ENCODE assay signal across 36 cellular contexts in genomic region chr22:50041361-50042065, GRCh38. TPM values are rescaled to one million over a fixed set of nuclear protein-coding genes. Genes with fewer than 3 reads are reported as not detected.
"Had no signal": no experiment of that assay in that cellular context is flagged by ENCODE, and none has a peak within 500 bp of the region (broad histone marks: within the 10 kb centered on the region; RNA-seq: fewer than 3 reads in every experiment).

No MANE protein-coding gene starts in this region.

- H3K9me3 ChIP-seq: adrenal gland, thoracic aorta, vagina had no signal

- H3K4me1 Mint-ChIP-seq: brain, endodermal cell, neural crest cell had no signal

- H3K4me1 ChIP-seq: adrenal gland, ascending aorta, esophagus muscularis mucosa, foreskin keratinocyte, left ventricle myocardium inferior, vagina had no signal

- ATAC-seq: activated CD4-positive, CD25-positive, alpha-beta regulatory T cell treated with anti-CD3 and anti-CD28 coated beads, Interleukin-2, amount 50 U/mL, for 24 hours; foreskin keratinocyte; right cardiac atrium had no signal

- H3K27ac ChIP-seq: adrenal gland, ascending aorta, cardiac muscle cell, esophagus muscularis mucosa, foreskin keratinocyte, left ventricle myocardium inferior, thoracic aorta, vagina, WERI-Rb-1 had no signal

- H3K36me3 ChIP-seq: adrenal gland, ascending aorta, cardiac muscle cell, esophagus muscularis mucosa, left ventricle myocardium inferior, thoracic aorta, vagina, WERI-Rb-1 had no signal

- FAIRE-seq: islet of Langerhans, TTC549 had no signal

- H3K27ac Mint-ChIP-seq: activated CD4-positive, alpha-beta memory T cell treated with anti-CD3 and anti-CD28 coated beads for 36 hours; activated CD4-positive, alpha-beta T cell treated with anti-CD3 and anti-CD28 coated beads, Interleukin-2, amount 10 ng/mL, durations not matched to agents 24 days and 14 days; activated naive CD4-positive, alpha-beta T cell treated with anti-CD3 and anti-CD28 coated beads for 36 hours; activated naive CD8-positive, alpha-beta T cell treated with anti-CD3 and anti-CD28 coated beads for 36 hours; activated T-helper 1 cell treated with anti-CD3 and anti-CD28 coated beads, Interleukin-12 subunit alpha, Interleukin-12 subunit beta, Interleukin-2, Interleukin-4 antibody, amounts not matched to agents 30 ng/mL and 10 ng/mL and 1 ng/mL, durations not matched to agents 14 hours and 24 hours and 36 hours; brain; dendritic cell treated with granulocyte-macrophage colony-stimulating factor and Interleukin-4, amounts not matched to agents 40 ng/mL and 50 ng/mL, for 4 days; endodermal cell; stimulated activated naive CD8-positive, alpha-beta T cell treated with anti-CD3 and anti-CD28 coated beads, Interleukin-15, Interleukin-2, amounts not matched to agents 100 ng/mL and 50 ng/mL, for 24 hours had no signal

- H3K9me3 Mint-ChIP-seq: activated CD4-positive, alpha-beta T cell treated with anti-CD3 and anti-CD28 coated beads, Interleukin-2, amount 10 ng/mL, durations not matched to agents 24 days and 14 days; activated T-helper 1 cell treated with anti-CD3 and anti-CD28 coated beads, Interleukin-12 subunit alpha, Interleukin-12 subunit beta, Interleukin-2, Interleukin-4 antibody, amounts not matched to agents 30 ng/mL and 10 ng/mL and 1 ng/mL, durations not matched to agents 14 hours and 24 hours and 36 hours had no signal

- H3K4me3 ChIP-seq: adrenal gland, ascending aorta, cardiac muscle cell, esophagus muscularis mucosa, left ventricle myocardium inferior, thoracic aorta, vagina had no signal

- DNase-seq: activated CD4-positive, alpha-beta memory T cell treated with anti-CD3 and anti-CD28 coated beads for 36 hours; activated CD4-positive, alpha-beta T cell treated with anti-CD3 and anti-CD28 coated beads, Interleukin-2, amount 10 ng/mL, durations not matched to agents 24 days and 14 days; activated CD8-positive, alpha-beta memory T cell treated with anti-CD3 and anti-CD28 coated beads, Interleukin-2, amount 50 U/mL, for 4 hours; activated naive CD4-positive, alpha-beta T cell treated with anti-CD3 and anti-CD28 coated beads for 36 hours; activated naive CD8-positive, alpha-beta T cell treated with anti-CD3 and anti-CD28 coated beads for 36 hours; activated T-cell treated with anti-CD3 and anti-CD28 coated beads, Interleukin-2, amount 50 U/mL, for 1 hour; adrenal gland; endodermal cell; foreskin keratinocyte; left ventricle myocardium inferior; occipital lobe; right cardiac atrium; stimulated activated CD4-positive, alpha-beta T cell treated with anti-CD3 and anti-CD28 coated beads, Interleukin-2, amount 100 ng/mL, for 48 hours; T-helper 9 cell; trophoblast cell; WERI-Rb-1 had no signal

- H3K4me3 Mint-ChIP-seq: activated CD4-positive, alpha-beta memory T cell treated with anti-CD3 and anti-CD28 coated beads for 36 hours; activated CD4-positive, alpha-beta T cell treated with anti-CD3 and anti-CD28 coated beads, Interleukin-2, amount 10 ng/mL, durations not matched to agents 24 days and 14 days; activated naive CD4-positive, alpha-beta T cell treated with anti-CD3 and anti-CD28 coated beads for 36 hours; activated naive CD8-positive, alpha-beta T cell treated with anti-CD3 and anti-CD28 coated beads for 36 hours; activated T-helper 1 cell treated with anti-CD3 and anti-CD28 coated beads, Interleukin-12 subunit alpha, Interleukin-12 subunit beta, Interleukin-2, Interleukin-4 antibody, amounts not matched to agents 30 ng/mL and 10 ng/mL and 1 ng/mL, durations not matched to agents 14 hours and 24 hours and 36 hours; brain; dendritic cell treated with granulocyte-macrophage colony-stimulating factor and Interleukin-4, amounts not matched to agents 40 ng/mL and 50 ng/mL, for 4 days; endodermal cell; neural crest cell; stimulated activated naive CD8-positive, alpha-beta T cell treated with anti-CD3 and anti-CD28 coated beads, Interleukin-15, Interleukin-2, amounts not matched to agents 100 ng/mL and 50 ng/mL, for 24 hours had no signal

- H3K36me3 Mint-ChIP-seq: activated CD4-positive, alpha-beta memory T cell treated with anti-CD3 and anti-CD28 coated beads for 36 hours; brain had no signal

- H3K27me3 ChIP-seq: ascending aorta, foreskin keratinocyte, vagina had no signal

RNA-seq across cellular contexts. Expression of gene TTLL8, which starts 16.6 kb away (rescaled TPM):
- total RNA-seq: activated CD4-positive, alpha-beta memory T cell treated with anti-CD3 and anti-CD28 coated beads for 36 hours; activated CD4-positive, alpha-beta T cell treated with anti-CD3 and anti-CD28 coated beads, Interleukin-2, amount 10 ng/mL, durations not matched to agents 24 days and 14 days; activated CD8-positive, alpha-beta memory T cell treated with anti-CD3 and anti-CD28 coated beads for 36 hours; activated naive CD4-positive, alpha-beta T cell treated with anti-CD3 and anti-CD28 coated beads for 36 hours; activated naive CD8-positive, alpha-beta T cell treated with anti-CD3 and anti-CD28 coated beads for 36 hours; activated T-helper 1 cell treated with anti-CD3 and anti-CD28 coated beads, Interleukin-12 subunit alpha, Interleukin-12 subunit beta, Interleukin-2, Interleukin-4 antibody, amounts not matched to agents 30 ng/mL and 10 ng/mL and 1 ng/mL, durations not matched to agents 14 hours and 24 hours and 36 hours; adrenal gland; ascending aorta; cardiac muscle cell; esophagus muscularis mucosa; foreskin keratinocyte; glomerular endothelial cell; left ventricle myocardium inferior; lung microvascular endothelial cell; mesenteric fat pad; mucosa of gallbladder; neural crest cell; occipital lobe; right cardiac atrium; subcutaneous adipose tissue; T-helper 1 cell treated with Interleukin-12 subunit alpha and Interleukin-12 subunit beta and Interleukin-4 antibody, amounts not matched to agents 30 ng/mL and 1 ng/mL, for 36 hours; thoracic aorta; vagina had no signal
- polyA plus RNA-seq: adrenal gland, cardiac muscle cell, foreskin keratinocyte, right cardiac atrium had no signal

RNA-seq across cellular contexts. Expression of gene IL17REL, which starts 28.9 kb away (rescaled TPM):
- total RNA-seq: activated naive CD8-positive, alpha-beta T cell treated with anti-CD3 and anti-CD28 coated beads for 36 hours; activated T-helper 1 cell treated with anti-CD3 and anti-CD28 coated beads, Interleukin-12 subunit alpha, Interleukin-12 subunit beta, Interleukin-2, Interleukin-4 antibody, amounts not matched to agents 30 ng/mL and 10 ng/mL and 1 ng/mL, durations not matched to agents 14 hours and 24 hours and 36 hours; adrenal gland; ascending aorta; esophagus muscularis mucosa; foreskin keratinocyte; glomerular endothelial cell; left ventricle myocardium inferior; lung microvascular endothelial cell; mesenteric fat pad; occipital lobe; subcutaneous adipose tissue; T-helper 1 cell treated with Interleukin-12 subunit alpha and Interleukin-12 subunit beta and Interleukin-4 antibody, amounts not matched to agents 30 ng/mL and 1 ng/mL, for 36 hours; thoracic aorta; vagina had no signal
- polyA plus RNA-seq: adrenal gland, cardiac muscle cell, foreskin keratinocyte, right cardiac atrium had no signal

RNA-seq across cellular contexts. Expression of gene MLC1, which starts 43.7 kb away (rescaled TPM):
- total RNA-seq: activated CD4-positive, alpha-beta memory T cell treated with anti-CD3 and anti-CD28 coated beads for 36 hours; activated CD4-positive, alpha-beta T cell treated with anti-CD3 and anti-CD28 coated beads, Interleukin-2, amount 10 ng/mL, durations not matched to agents 24 days and 14 days; activated T-helper 1 cell treated with anti-CD3 and anti-CD28 coated beads, Interleukin-12 subunit alpha, Interleukin-12 subunit beta, Interleukin-2, Interleukin-4 antibody, amounts not matched to agents 30 ng/mL and 10 ng/mL and 1 ng/mL, durations not matched to agents 14 hours and 24 hours and 36 hours; adrenal gland; foreskin keratinocyte; glomerular endothelial cell; lung microvascular endothelial cell had no signal
- polyA plus RNA-seq: foreskin keratinocyte had no signal

RNA-seq across cellular contexts. Expression of gene MOV10L1, which starts 48.3 kb away (rescaled TPM):
- total RNA-seq: activated CD4-positive, alpha-beta memory T cell treated with anti-CD3 and anti-CD28 coated beads for 36 hours; activated CD4-positive, alpha-beta T cell treated with anti-CD3 and anti-CD28 coated beads, Interleukin-2, amount 10 ng/mL, durations not matched to agents 24 days and 14 days; activated CD8-positive, alpha-beta memory T cell treated with anti-CD3 and anti-CD28 coated beads for 36 hours; activated naive CD4-positive, alpha-beta T cell treated with anti-CD3 and anti-CD28 coated beads for 36 hours; activated T-helper 1 cell treated with anti-CD3 and anti-CD28 coated beads, Interleukin-12 subunit alpha, Interleukin-12 subunit beta, Interleukin-2, Interleukin-4 antibody, amounts not matched to agents 30 ng/mL and 10 ng/mL and 1 ng/mL, durations not matched to agents 14 hours and 24 hours and 36 hours; ascending aorta; cardiac muscle cell; neural crest cell; T-helper 1 cell treated with Interleukin-12 subunit alpha and Interleukin-12 subunit beta and Interleukin-4 antibody, amounts not matched to agents 30 ng/mL and 1 ng/mL, for 36 hours had no signal
